ENCODE assay signal across 8 cellular contexts in the genomic region with DNA sequence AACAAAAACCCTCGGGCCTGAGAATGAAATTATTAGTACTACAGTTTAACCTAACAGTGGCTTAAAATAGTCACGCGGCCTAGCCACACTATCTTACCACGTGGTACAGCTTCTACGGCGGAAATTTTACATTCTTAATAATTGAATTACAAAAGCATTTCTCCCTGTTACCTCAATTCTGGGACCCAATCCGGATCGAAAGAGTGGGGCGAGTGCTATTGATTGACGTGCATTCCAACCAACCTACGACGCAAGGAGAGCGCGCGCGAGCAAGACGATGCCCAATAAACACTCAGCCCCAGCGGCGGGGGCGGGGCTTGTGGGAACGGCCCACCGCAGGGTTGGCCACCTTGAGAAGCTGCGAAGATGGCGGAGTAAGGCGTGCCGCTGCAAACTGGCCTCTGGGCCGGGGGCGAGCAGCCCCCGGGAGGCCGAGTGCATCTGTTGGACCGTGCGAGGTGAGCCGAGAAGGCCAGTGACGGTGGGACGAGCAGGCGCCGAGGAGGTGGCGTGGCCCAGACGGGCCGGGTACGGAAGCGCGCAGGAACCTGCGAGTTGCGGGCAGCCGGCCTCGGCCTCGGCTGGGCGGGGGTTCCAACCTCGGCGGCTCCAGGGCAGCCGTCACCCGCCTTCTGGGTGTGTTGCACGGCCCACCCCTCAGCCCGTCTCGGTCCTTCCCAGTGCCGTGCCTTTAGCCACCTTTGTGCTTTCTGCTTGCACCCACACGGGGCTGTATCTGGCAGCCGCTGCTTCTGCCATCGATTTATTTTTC. TPM values are rescaled to one million over a fixed set of nuclear protein-coding genes. Genes with fewer than 3 reads are reported as not detected.
A peak's percentile ranks its signal among the peaks of the same experiment; 100 is the strongest.
DNase-seq lines count a peak whose midpoint lies in the region; ATAC-seq and TF ChIP-seq lines count a peak whose summit lies in the region.

No MANE protein-coding gene starts in this region.

- H3K4me3 Mint-ChIP-seq in T-helper 1 cell treated with Interleukin-12 subunit alpha and Interleukin-12 subunit beta and Interleukin-4 antibody, amounts not matched to agents 30 μg/mL and 1 μg/mL, for 36 hours: peak overlapping the region; percentile 99
- H3K4me3 Mint-ChIP-seq in progenitor cell of endocrine pancreas (ENCODE audit: low read depth): peak overlapping the region; percentile 99

- H3K27me3 Mint-ChIP-seq in T-helper 1 cell treated with Interleukin-12 subunit alpha and Interleukin-12 subunit beta and Interleukin-4 antibody, amounts not matched to agents 30 μg/mL and 1 μg/mL, for 36 hours (ENCODE audit: low read depth): no peaks in the 10 kb centered on the region
- no peaks in the 10 kb centered on the region for H3K27me3 Mint-ChIP-seq in progenitor cell of endocrine pancreas

- intact Hi-C loops in left ventricle myocardium superior (cut with micrococcal nuclease): no loop called here

- peak; percentile 93 for DNase-seq in NCI-H1694 (lab: John Stamatoyannopoulos, UW)
- DNase-seq in left ventricle myocardium superior: peak; percentile 98
- peak; percentile 97 for DNase-seq in progenitor cell of endocrine pancreas (ENCODE audit: low spot score, unreplicated experiment)
- peak; percentile 99 for DNase-seq in ureter (ENCODE audit: low spot score)

- no peak for TF ChIP-seq CTCF in progenitor cell of endocrine pancreas (IDR thresholded peaks at IDR 0.05; ENCODE audit: unreplicated experiment)

- H3K9me3 Mint-ChIP-seq in T-helper 1 cell treated with Interleukin-12 subunit alpha and Interleukin-12 subunit beta and Interleukin-4 antibody, amounts not matched to agents 30 μg/mL and 1 μg/mL, for 36 hours: peaks cover 6% of the 10 kb centered on the region
- no peaks in the 10 kb centered on the region for H3K9me3 Mint-ChIP-seq in progenitor cell of endocrine pancreas (ENCODE audit: low read depth)

- H3K27ac ChIP-seq in angular gyrus (ENCODE audit: low read depth, low read length): peak overlapping the region; percentile 80

- H3K4me1 Mint-ChIP-seq in T-helper 1 cell treated with Interleukin-12 subunit alpha and Interleukin-12 subunit beta and Interleukin-4 antibody, amounts not matched to agents 30 μg/mL and 1 μg/mL, for 36 hours (ENCODE audit: low read depth): peaks cover 42% of the 10 kb centered on the region
- peaks cover 17% of the 10 kb centered on the region for H3K4me1 Mint-ChIP-seq in progenitor cell of endocrine pancreas (ENCODE audit: low read depth)

- ATAC-seq in GM18498 (IDR thresholded peaks at IDR 0.05; ENCODE audit: unreplicated experiment) (peak; percentile 96), HG02885 (IDR thresholded peaks at IDR 0.05; ENCODE audit: poor library complexity, unreplicated experiment) (peak; percentile 98), left ventricle myocardium superior (peak; percentile 99)

- H3K36me3 Mint-ChIP-seq in T-helper 1 cell treated with Interleukin-12 subunit alpha and Interleukin-12 subunit beta and Interleukin-4 antibody, amounts not matched to agents 30 μg/mL and 1 μg/mL, for 36 hours (ENCODE audit: low read depth): peaks cover 53% of the 10 kb centered on the region
- peaks cover 28% of the 10 kb centered on the region for H3K36me3 Mint-ChIP-seq in progenitor cell of endocrine pancreas (ENCODE audit: insufficient read depth)

- H3K27ac Mint-ChIP-seq in T-helper 1 cell treated with Interleukin-12 subunit alpha and Interleukin-12 subunit beta and Interleukin-4 antibody, amounts not matched to agents 30 μg/mL and 1 μg/mL, for 36 hours: peak overlapping the region; percentile 94
- peak overlapping the region; percentile 97 for H3K27ac Mint-ChIP-seq in progenitor cell of endocrine pancreas

RNA-seq across cellular contexts. Expression of a gene that starts 48.6 kb away (rescaled TPM):
- total RNA-seq in left ventricle myocardium superior (not detected), progenitor cell of endocrine pancreas (9.5 and 9.7 TPM in 2 replicates), ureter (not detected)

RNA-seq across cellular contexts. Expression of a gene that starts 48.8 kb away (rescaled TPM):
- total RNA-seq in left ventricle myocardium superior (1.0 TPM), progenitor cell of endocrine pancreas (63.9 and 69.2 TPM in 2 replicates), ureter (1.5 TPM)

RNA-seq across cellular contexts. Expression of a gene that starts 52.8 kb away (rescaled TPM):
- total RNA-seq in left ventricle myocardium superior (102 TPM), progenitor cell of endocrine pancreas (89.3 and 89.6 TPM in 2 replicates), ureter (146 TPM)

RNA-seq across cellular contexts. Expression of a gene that starts 53.3 kb away (rescaled TPM):
- total RNA-seq in left ventricle myocardium superior (not detected), progenitor cell of endocrine pancreas (not detected in 2 replicates), ureter (not detected)

Comparison
In these comparisons a context has a peak if more than half of its experiments do, and no peak if none do; other contexts are left out.
1. Peak in every context shown above with its lines: DNase-seq, ATAC-seq and H3K27ac ChIP-seq.
2. RNA of a gene that starts 48.8 kb away (total RNA-seq): 63.9 to 69.2 TPM in progenitor cell of endocrine pancreas; 1.5 TPM in ureter (single experiment) and 1.0 TPM in left ventricle myocardium superior (single experiment); every median in the first group is over 10 times any median in the second.